ENCODE assay signal across 22 cellular contexts in genomic region chr6:10307028-10307427, GRCh38.
"Had no signal": no experiment of that assay in that cellular context is flagged by ENCODE, and none has a peak within 500 bp of the region (broad histone marks: within the 10 kb centered on the region; RNA-seq: fewer than 3 reads in every experiment).

No MANE protein-coding gene starts in this region.

- H3K36me3 ChIP-seq: SJCRH30 had no signal

- H3K4me3 Mint-ChIP-seq: IgD-negative memory B cell had no signal

- FAIRE-seq: HTR-8/SVneo, K562 had no signal

- H3K4me2 ChIP-seq: KMS-11 had no signal

- H3K27me3 ChIP-seq: SJCRH30 had no signal

- ATAC-seq: K562, SK-N-SH treated with all-trans-retinoic acid at 6 μM for 48 hours had no signal

- H3K9me3 ChIP-seq: SJCRH30 had no signal

- H3K27ac Mint-ChIP-seq: IgD-negative memory B cell had no signal

- H3K4me1 ChIP-seq: SJCRH30 had no signal

- H3K27ac ChIP-seq: KMS-11, RWPE1, SJCRH30 had no signal

- H3K9me3 Mint-ChIP-seq: IgD-negative memory B cell had no signal

- H3K4me1 Mint-ChIP-seq: IgD-negative memory B cell had no signal

- H3K27me3 Mint-ChIP-seq: IgD-negative memory B cell had no signal

- DNase-seq: Kasumi-1, MM.1S, NCI-H1092 treated with DMSO at 0.1 percent for 48 hours, NCI-H1436, NCI-H187, NCI-H2029, NCI-H2081 treated with DMSO at 0.1 percent for 48 hours, NCI-H2171, NCI-H226, NCI-H446, NCI-H510A, NCI-H524 treated with DMSO at 0.1 percent for 48 hours, NCI-H69, NCI-H774, SHP77 treated with DMSO at 0.1 percent for 48 hours, SJCRH30 had no signal

- H3K4me3 ChIP-seq: K562, SJCRH30 had no signal

- H3K9ac ChIP-seq: KMS-11 had no signal
